9 cellular contexts compared by ENCODE assay signal in the genomic region with DNA sequence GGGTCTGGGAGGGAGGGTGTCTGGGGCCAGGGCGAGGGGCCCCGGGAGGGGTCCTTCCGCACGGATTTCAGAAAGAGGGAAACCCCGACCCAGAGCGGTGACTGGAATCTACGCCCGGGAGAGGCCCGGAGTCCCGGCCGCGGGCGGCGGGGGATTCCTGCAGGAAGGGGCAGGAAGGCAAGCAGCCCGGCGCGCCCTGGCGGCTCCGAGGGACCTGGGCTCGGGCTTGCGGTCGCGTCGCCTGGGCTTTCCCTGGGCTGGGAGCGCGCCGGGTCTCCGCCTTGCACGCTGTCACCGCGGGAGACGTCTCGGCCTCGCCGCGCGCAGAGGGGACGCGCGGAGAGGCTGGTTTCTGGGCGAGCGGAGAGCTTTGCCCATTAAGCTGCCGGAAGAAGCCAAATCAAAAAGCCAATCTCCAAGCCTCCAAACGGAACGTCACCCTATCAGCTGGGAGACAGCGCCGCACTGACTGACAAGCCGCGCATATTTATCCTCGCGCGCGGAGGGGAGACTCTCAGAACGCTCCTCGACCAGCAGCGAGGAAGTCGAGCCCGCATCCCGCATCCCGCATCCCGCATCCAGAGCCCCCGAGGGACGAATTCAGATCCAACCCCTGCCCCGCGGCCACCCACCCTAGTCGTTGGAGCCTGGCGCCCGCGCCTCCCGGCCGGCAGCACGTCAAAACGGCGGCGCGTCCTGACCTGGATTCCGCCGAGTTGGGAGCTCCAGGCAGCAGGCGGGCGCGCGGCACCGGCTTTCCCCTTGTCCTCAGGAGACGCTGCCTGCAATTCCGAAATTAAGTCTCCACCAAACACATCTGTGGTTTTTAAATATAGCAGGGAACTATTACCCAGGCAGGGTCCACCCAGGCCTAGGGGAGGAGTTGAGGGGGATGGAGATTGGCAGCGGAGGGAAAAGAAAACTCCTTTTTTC. TPM values are rescaled to one million over a fixed set of nuclear protein-coding genes. Genes with fewer than 3 reads are reported as not detected.
DNase-seq lines count a peak whose midpoint lies in the region; ATAC-seq, FAIRE-seq and TF ChIP-seq lines count a peak whose summit lies in the region.
"Had no signal": no experiment of that assay in that cellular context is flagged by ENCODE, and none has a peak within 500 bp of the region (broad histone marks: within the 10 kb centered on the region; RNA-seq: fewer than 3 reads in every experiment).

Gene SLC8A3 (minus strand): TSS at position 344 of the 933 bp plus-strand sequence. CDS start 20,529 bp downstream, outside the sequence.

- H3K36me3 Mint-ChIP-seq in activated naive CD8-positive, alpha-beta T cell treated with anti-CD3 and anti-CD28 coated beads, Interleukin-2, amount 50 U/mL, for 24 hours (ENCODE audit: low read depth), result no peaks in the 10 kb centered on the region

- peak within 1 kb of the TSS; percentile 9 to 54 (median 48) for H3K4me3 ChIP-seq in heart right ventricle
- H3K4me3 ChIP-seq in pancreas, result peak within 1 kb of the TSS; percentile 17 to 64 (median 32)

- peaks cover 0 to 22% (median 16%) of the 10 kb centered on the region in 9 donors for H3K4me1 ChIP-seq in heart right ventricle
- H3K4me1 ChIP-seq in pancreas, result no peaks in the 10 kb centered on the region

- TF ChIP-seq CTCF in heart right ventricle (IDR thresholded peaks at IDR 0.05) (no peak), pancreas (IDR thresholded peaks at IDR 0.05) (no peak)

- H3K9me3 ChIP-seq in heart right ventricle (peaks cover 0 to 3% (median 0%) of the 10 kb centered on the region in 11 donors), pancreas (no peaks in the 10 kb centered on the region)

- ATAC-seq in GM21381 (IDR thresholded peaks at IDR 0.05; ENCODE audit: unreplicated experiment), result peak; percentile 37
- ATAC-seq in activated naive CD8-positive, alpha-beta T cell treated with anti-CD3 and anti-CD28 coated beads, Interleukin-2, amount 50 U/mL, for 24 hours, result peak; percentile 51
- peak in 5 of 8 donors; percentile 27 to 64 (median 33) for ATAC-seq in heart right ventricle
- peak; percentile 66 to 80 (median 76) for ATAC-seq in pancreas
- no peak for ATAC-seq in GM18873 (IDR thresholded peaks at IDR 0.05; ENCODE audit: low FRiP score, unreplicated experiment)

- H3K4me3 Mint-ChIP-seq in activated naive CD8-positive, alpha-beta T cell treated with anti-CD3 and anti-CD28 coated beads, Interleukin-2, amount 50 U/mL, for 24 hours, result peak within 1 kb of the TSS; percentile 89

- peaks cover 62% of the 10 kb centered on the region for H3K27me3 Mint-ChIP-seq in activated naive CD8-positive, alpha-beta T cell treated with anti-CD3 and anti-CD28 coated beads, Interleukin-2, amount 50 U/mL, for 24 hours

- WGBS in heart right ventricle, 2 donors, result 1% methylated on average over 86 of the region's 86 CpGs
- WGBS in pancreas, 2 donors, result 1% methylated on average over 77 to 86 of the region's 86 CpGs

- H3K4me1 Mint-ChIP-seq in activated naive CD8-positive, alpha-beta T cell treated with anti-CD3 and anti-CD28 coated beads, Interleukin-2, amount 50 U/mL, for 24 hours, result peaks cover 27% of the 10 kb centered on the region

- DNase-seq in COR-L47 (lab: John Stamatoyannopoulos, UW), result peak; percentile 69
- DNase-seq in NCI-H2107 (lab: John Stamatoyannopoulos, UW), result peak; percentile 49
- DNase-seq in activated naive CD8-positive, alpha-beta T cell treated with anti-CD3 and anti-CD28 coated beads, Interleukin-2, amount 50 U/mL, for 24 hours, result peak; percentile 56
- no peak for DNase-seq in heart right ventricle
- peak in 5 of 6 donors; percentile 11 to 80 (median 39) for DNase-seq in pancreas
- DNase-seq in SIG-M5 treated with dmso at 0.1 percent for 504 hours (lab: John Stamatoyannopoulos, UW; ENCODE audit: unreplicated experiment), result no peak

- intact Hi-C loops in heart right ventricle (cut with DNase I), result no loop called here
- intact Hi-C loops in pancreas (cut with DNase I), result no loop called here

- H3K27me3 ChIP-seq in heart right ventricle, result peaks cover 6 to 87% (median 69%) of the 10 kb centered on the region in 7 donors
- H3K27me3 ChIP-seq in pancreas, result peaks cover 0 to 12% (median 0%) of the 10 kb centered on the region in 4 donors

- no peak for FAIRE-seq in pancreas (lab: Jason Lieb, UNC)

- H3K36me3 ChIP-seq in heart right ventricle (no peaks in the 10 kb centered on the region), pancreas (no peaks in the 10 kb centered on the region)

- no peaks in the 10 kb centered on the region for H3K9me3 Mint-ChIP-seq in activated naive CD8-positive, alpha-beta T cell treated with anti-CD3 and anti-CD28 coated beads, Interleukin-2, amount 50 U/mL, for 24 hours

- peak within 1 kb of the TSS; percentile 81 for H3K27ac Mint-ChIP-seq in activated naive CD8-positive, alpha-beta T cell treated with anti-CD3 and anti-CD28 coated beads, Interleukin-2, amount 50 U/mL, for 24 hours

- H3K27ac ChIP-seq in heart right ventricle, result no peak within 1 kb of the TSS
- H3K27ac ChIP-seq in pancreas, result no peak within 1 kb of the TSS

RNA-seq across cellular contexts. Expression of gene SLC8A3, which starts in this region (rescaled TPM):
- total RNA-seq in heart right ventricle, result under 1 TPM in 7 of 10 donors, not detected in 3; 0.06 to 0.26 (median 0.16) TPM
- polyA plus RNA-seq in heart right ventricle, result under 1 TPM in 1 of 2 donors, not detected in 1; 0.01 TPM
- total RNA-seq in pancreas, result under 1 TPM; 0.08 to 0.75 (median 0.35) TPM
- 1 to 10 TPM in 1 of 2 donors, under 1 TPM in 1; 0.38 to 1.5 TPM for polyA plus RNA-seq in pancreas
- total RNA-seq: SK-MEL-5 had no signal

Comparison
In these comparisons a context has a peak if more than half of its experiments do, and no peak if none do; other contexts are left out.
1. Peak in ATAC-seq and H3K4me3 ChIP-seq in heart right ventricle; RNA of the gene not detected or under 1 TPM.
2. DNase-seq: peak in COR-L47 (single experiment), NCI-H2107 (single experiment), activated naive CD8-positive, alpha-beta T cell treated with anti-CD3 and anti-CD28 coated beads, Interleukin-2, amount 50 U/mL, for 24 hours (single experiment) and pancreas (5 of 6); none in heart right ventricle (0 of 2) and SIG-M5 treated with dmso at 0.1 percent for 504 hours (single experiment).